Comparison of ENCODE assay signal across 1 cellular context in genomic region chr11:23976369-23976768, GRCh38.
TF ChIP-seq lines count a peak whose summit lies in the region.

No MANE protein-coding gene starts in this region.

TF ChIP-seq in SK-N-SH treated with all-trans-retinoic acid at 6 μM for 48 hours, 23 proteins besides CTCF, POLR2A, EP300 and RAD21 (continued from another document):
- no peak for TF ChIP-seq TSHZ2 (CRISPR knock-in tag; IDR thresholded peaks at IDR 0.05)
- TF ChIP-seq ZFP3 (CRISPR knock-in tag; IDR thresholded peaks at IDR 0.05): no peak
- TF ChIP-seq ZFP30 (CRISPR knock-in tag; IDR thresholded peaks at IDR 0.05): no peak
- no peak for TF ChIP-seq ARNTL (CRISPR knock-in tag; IDR thresholded peaks at IDR 0.05; ENCODE audit: borderline replicate concordance, low read depth)
- TF ChIP-seq ZNF8 (CRISPR knock-in tag; IDR thresholded peaks at IDR 0.05): no peak
- TF ChIP-seq TOX (CRISPR knock-in tag; IDR thresholded peaks at IDR 0.05; ENCODE audit: borderline replicate concordance): no peak
- TF ChIP-seq PPARA (CRISPR knock-in tag; IDR thresholded peaks at IDR 0.05; ENCODE audit: borderline replicate concordance): no peak
- TF ChIP-seq ESRRG (CRISPR knock-in tag; IDR thresholded peaks at IDR 0.05): no peak
- no peak for TF ChIP-seq SNAI2 (CRISPR knock-in tag; IDR thresholded peaks at IDR 0.05)
- no peak for TF ChIP-seq ZNF70 (CRISPR knock-in tag; IDR thresholded peaks at IDR 0.05)
- no peak for TF ChIP-seq CSRNP3 (CRISPR knock-in tag; IDR thresholded peaks at IDR 0.05)
- TF ChIP-seq OSR1 (CRISPR knock-in tag; IDR thresholded peaks at IDR 0.05): no peak
- TF ChIP-seq PATZ1 (CRISPR knock-in tag; IDR thresholded peaks at IDR 0.05; ENCODE audit: borderline replicate concordance): no peak
- TF ChIP-seq RARB (CRISPR knock-in tag; IDR thresholded peaks at IDR 0.05): no peak
- TF ChIP-seq ZC3H10 (CRISPR knock-in tag; IDR thresholded peaks at IDR 0.05): no peak
- no peak for TF ChIP-seq POU6F1 (CRISPR knock-in tag; IDR thresholded peaks at IDR 0.05; ENCODE audit: borderline replicate concordance, low read depth)
- TF ChIP-seq CSDC2 (CRISPR knock-in tag; IDR thresholded peaks at IDR 0.05): no peak
